Comparison of ENCODE assay signal across 1 cellular context in the genomic region with DNA sequence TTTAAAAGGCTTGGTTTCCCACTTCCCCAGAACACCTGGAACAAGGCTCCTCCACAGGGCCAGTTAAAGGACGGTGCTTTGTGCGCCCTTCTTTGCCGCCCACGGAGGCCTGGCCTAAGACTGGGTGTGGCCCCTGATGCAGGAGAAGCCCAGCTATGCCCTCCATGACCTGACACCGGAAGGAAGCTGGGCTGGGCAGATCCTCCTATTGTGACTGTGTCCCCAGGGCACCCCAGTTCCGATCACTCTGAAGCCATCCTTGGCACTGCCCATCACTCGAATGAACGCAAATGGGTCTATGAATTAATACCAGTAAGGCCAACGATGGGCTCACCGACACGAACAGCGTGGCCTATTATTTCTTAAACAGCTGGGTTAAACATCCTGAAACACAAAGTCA.
TF ChIP-seq lines count a peak whose summit lies in the region.

No MANE protein-coding gene starts in this region.

TF ChIP-seq in endothelial cell of umbilical vein, 7 proteins besides CTCF, POLR2A, EP300 and RAD21:
- no peak for TF ChIP-seq MYC (IDR thresholded peaks at IDR 0.05; ENCODE audit: low read depth, low read length)
- no peak for TF ChIP-seq POLR2AphosphoS5 (IDR thresholded peaks at IDR 0.05; ENCODE audit: insufficient read depth, low read depth, low read length)
- TF ChIP-seq, protein P1, sequence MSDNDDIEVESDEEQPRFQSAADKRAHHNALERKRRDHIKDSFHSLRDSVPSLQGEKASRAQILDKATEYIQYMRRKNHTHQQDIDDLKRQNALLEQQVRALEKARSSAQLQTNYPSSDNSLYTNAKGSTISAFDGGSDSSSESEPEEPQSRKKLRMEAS (IDR thresholded peaks at IDR 0.05; ENCODE audit: insufficient read depth, insufficient read length) = no peak
- no peak for TF ChIP-seq EZH2 (IDR thresholded peaks at IDR 0.05; ENCODE audit: borderline replicate concordance, low read depth, low read length, severe bottlenecking)
- TF ChIP-seq GATA2 (IDR thresholded peaks at IDR 0.05; ENCODE audit: insufficient read depth, insufficient read length, low read depth, low read length) = no peak
- no peak for TF ChIP-seq FOS (IDR thresholded peaks at IDR 0.05; ENCODE audit: borderline replicate concordance, insufficient read depth, low read length)
- TF ChIP-seq JUN (IDR thresholded peaks at IDR 0.05; ENCODE audit: borderline replicate concordance, insufficient read depth, insufficient read length, low read depth) = no peak
TF ChIP-seq in endothelial cell of umbilical vein: peak in this region for 0.
